ENCODE assay signal across 1 cellular context in genomic region chrX:40091691-40092421, GRCh38.
TF ChIP-seq lines count a peak whose summit lies in the region.

No MANE protein-coding gene starts in this region.

TF ChIP-seq in K562, 482 proteins besides CTCF, POLR2A, EP300 and RAD21 (continued from another document):
- TF ChIP-seq TFAP4 (CRISPR knock-in tag; IDR thresholded peaks at IDR 0.05; ENCODE audit: borderline replicate concordance) (peak; percentile 10; the same call in 1 of the 2 replicates), ZNF3 (CRISPR knock-in tag; IDR thresholded peaks at IDR 0.05) (no peak), STAT6 (CRISPR knock-in tag; IDR thresholded peaks at IDR 0.05) (no peak), HDAC2 (IDR thresholded peaks at IDR 0.05) (no peak), ELK1 (CRISPR knock-in tag; IDR thresholded peaks at IDR 0.05) (no peak), SMARCB1 (IDR thresholded peaks at IDR 0.05; ENCODE audit: insufficient read length, low read depth) (no peak), ZNF830 (CRISPR knock-in tag; IDR thresholded peaks at IDR 0.05) (no peak), MYBL2 (IDR thresholded peaks at IDR 0.05; ENCODE audit: low read depth) (no peak), MYBL2 (CRISPR knock-in tag; IDR thresholded peaks at IDR 0.05; ENCODE audit: borderline replicate concordance) (no peak), NFATC3 (IDR thresholded peaks at IDR 0.05) (no peak), ZNF592 (IDR thresholded peaks at IDR 0.05) (0 out of 2 replicates have a peak, but pooled peaks have one; percentile 19), PTTG1 (tag; IDR thresholded peaks at IDR 0.05; ENCODE audit: low read depth) (no peak), YY1 (IDR thresholded peaks at IDR 0.05; ENCODE audit: borderline replicate concordance in 1 of 3, control insufficient read depth in 1 of 3, extremely low read depth in 1 of 3, insufficient read depth in 3 of 3, insufficient read length in 1 of 3, insufficient replicate concordance in 2 of 3, low read depth in 1 of 3, low read length in 2 of 3) (peak in 1 of 3 experiments; percentile 3), MTA1 (IDR thresholded peaks at IDR 0.05; ENCODE audit: borderline replicate concordance) (no peak), POLR2AphosphoS5 (IDR thresholded peaks at IDR 0.05; ENCODE audit: control insufficient read depth, insufficient read depth, low read depth, low read length) (0 out of 2 replicates have a peak, but pooled peaks have one; percentile 27), NFIX (CRISPR knock-in tag; IDR thresholded peaks at IDR 0.05; ENCODE audit: low read depth) (no peak), ZNF511 (CRISPR knock-in tag; IDR thresholded peaks at IDR 0.05) (no peak), ASH1L (IDR thresholded peaks at IDR 0.05; ENCODE audit: borderline replicate concordance, low read depth, partially characterized antibody) (no peak), SAFB2 (IDR thresholded peaks at IDR 0.05; ENCODE audit: borderline replicate concordance, low read depth, low read length, severe bottlenecking) (no peak), POLR2G (IDR thresholded peaks at IDR 0.05; ENCODE audit: low read depth, low read length) (peak; percentile 83), AFF4 (CRISPR knock-in tag; IDR thresholded peaks at IDR 0.05) (no peak), DNMT1 (IDR thresholded peaks at IDR 0.05) (no peak), RBM22 (IDR thresholded peaks at IDR 0.05; ENCODE audit: low read depth, low read length, poor library complexity, severe bottlenecking) (peak; percentile 99), FIP1L1 (IDR thresholded peaks at IDR 0.05; ENCODE audit: low read depth, low read length, poor library complexity, severe bottlenecking) (peak; percentile 56), RBFOX2 (IDR thresholded peaks at IDR 0.05; ENCODE audit: low read depth, low read length) (peak; percentile 83), RBM14 (IDR thresholded peaks at IDR 0.05; ENCODE audit: borderline replicate concordance, insufficient read depth, low read depth, low read length) (peak; percentile 84; the same call in 1 of the 2 replicates), SMAD1 (IDR thresholded peaks at IDR 0.05; ENCODE audit: low read depth, low read length, partially characterized antibody) (no peak), ZFP30 (CRISPR knock-in tag; IDR thresholded peaks at IDR 0.05; ENCODE audit: borderline replicate concordance) (no peak), ETV6 (IDR thresholded peaks at IDR 0.05; ENCODE audit: borderline replicate concordance in 1 of 2, low read depth in 2 of 2, low read length in 1 of 2) (no peak), ETV6 (CRISPR knock-in tag; IDR thresholded peaks at IDR 0.05; ENCODE audit: borderline replicate concordance) (no peak), ZBTB9 (CRISPR knock-in tag; IDR thresholded peaks at IDR 0.05) (no peak), MITF (IDR thresholded peaks at IDR 0.05) (no peak), ZFX (CRISPR knock-in tag; IDR thresholded peaks at IDR 0.05) (peak; percentile 57), SRSF7 (optimal IDR thresholded peaks at IDR 0.05; ENCODE audit: low read depth, low read length) (no peak), NCOA6 (IDR thresholded peaks at IDR 0.05) (no peak), SMAD4 (CRISPR knock-in tag; conservative IDR thresholded peaks at IDR 0.05) (no peak), SAFB (IDR thresholded peaks at IDR 0.05; ENCODE audit: borderline replicate concordance, low read depth, low read length) (no peak), HNRNPL (IDR thresholded peaks at IDR 0.05; ENCODE audit: low read depth, low read length) (peak; percentile 91), ZNF134 (CRISPR knock-in tag; conservative IDR thresholded peaks at IDR 0.05) (no peak), IFI16 (CRISPR knock-in tag; IDR thresholded peaks at IDR 0.05) (no peak), ARID2 (IDR thresholded peaks at IDR 0.05) (no peak), PBX2 (CRISPR knock-in tag; IDR thresholded peaks at IDR 0.05; ENCODE audit: low read depth) (no peak), PBX2 (tag; conservative IDR thresholded peaks at IDR 0.05; ENCODE audit: low read depth) (no peak), MAFG (tag; conservative IDR thresholded peaks at IDR 0.05) (no peak)
TF ChIP-seq in K562: peak in this region for 11.
